ENCODE assay signal across 19 cellular contexts in the genomic region with DNA sequence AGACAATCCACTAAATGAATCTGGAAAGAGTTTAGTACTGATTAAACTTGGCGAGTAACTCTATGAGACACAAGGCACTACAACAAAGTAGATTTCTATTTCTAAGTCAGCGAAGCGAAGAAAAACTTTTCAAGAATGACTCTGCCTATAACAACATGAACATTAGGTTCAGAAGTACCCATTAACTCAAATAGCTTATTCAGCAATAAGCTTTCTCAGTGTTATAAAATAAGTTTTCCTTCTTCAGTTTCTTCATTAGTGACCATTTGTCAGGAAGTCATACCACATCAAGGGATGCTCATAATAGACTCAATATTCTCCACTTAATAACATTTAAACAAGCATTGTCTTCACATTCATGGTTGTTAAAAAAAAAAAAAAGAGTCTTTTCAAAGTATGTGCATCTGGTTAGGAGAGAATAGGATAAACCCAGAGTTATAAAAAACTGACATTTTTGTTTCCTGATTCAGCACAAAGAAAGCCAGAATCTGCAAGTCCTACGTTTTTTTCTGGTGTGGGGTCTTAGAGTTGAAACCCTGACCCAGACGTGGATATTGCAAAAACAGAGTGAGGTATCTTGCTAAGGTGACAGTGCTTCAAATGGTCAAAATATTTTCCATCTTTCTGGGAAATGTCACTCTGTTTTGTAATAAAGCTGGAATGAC.
DNase-seq lines count a peak whose midpoint lies in the region; ATAC-seq and TF ChIP-seq lines count a peak whose summit lies in the region.
"Had no signal": no experiment of that assay in that cellular context is flagged by ENCODE, and none has a peak within 500 bp of the region (broad histone marks: within the 10 kb centered on the region; RNA-seq: fewer than 3 reads in every experiment).

No MANE protein-coding gene starts in this region.

- H3F3A ChIP-seq in SK-N-SH (replicated peaks; ENCODE audit: insufficient read depth) = peaks cover 7% of the 10 kb centered on the region

- DNase-seq in AG10803 (ENCODE audit: low read depth) (peak; percentile 31), SK-N-SH (no peak), choroid plexus epithelial cell (ENCODE audit: low read depth) (peak; percentile 6), kidney tubule cell (ENCODE audit: low spot score) (peak; percentile 19), brain microvascular endothelial cell (no peak), hippocampal formation (lab: John Stamatoyannopoulos, UW) (no peak)
- DNase-seq: Calu3; CD4-positive, alpha-beta memory T cell; DMS53; GOT3; NCI-H1105; NCI-H1694; NCI-H2081 treated with DMSO at 0.1 percent for 48 hours; NCI-H446 treated with DMSO at 0.1 percent for 48 hours; NCI-H69 had no signal

- TF ChIP-seq EP300 in SK-N-SH (IDR thresholded peaks at IDR 0.05; ENCODE audit: borderline replicate concordance in 1 of 2, low read depth in 1 of 2, low read length in 1 of 2) = no peak

- H4K20me1 ChIP-seq in SK-N-SH (ENCODE audit: insufficient read depth) = no peaks in the 10 kb centered on the region
- H4K20me1 ChIP-seq: BLaER1 had no signal

- H3K27ac ChIP-seq in SK-N-SH (ENCODE audit: low read depth in 2 of 2, low read length in 1 of 2) = peak overlapping the region; percentile 43 to 47; a peak in 2 of 4 replicates
- no peak overlapping the region for H3K27ac ChIP-seq in brain microvascular endothelial cell
- H3K27ac ChIP-seq: BLaER1 had no signal

- H2AFZ ChIP-seq in SK-N-SH (ENCODE audit: low read depth) = peak overlapping the region; percentile 43; the same call in 1 of the 2 replicates

- H3K4me3 ChIP-seq in AG10803 (ENCODE audit: low read length) (no peak overlapping the region), SK-N-SH (ENCODE audit: low read depth in 2 of 2, low read length in 1 of 2) (no peak overlapping the region), choroid plexus epithelial cell (ENCODE audit: low read depth, low read length) (no peak overlapping the region), brain microvascular endothelial cell (ENCODE audit: low read depth, low read length) (no peak overlapping the region)
- H3K4me3 ChIP-seq: BLaER1 had no signal

- H3K27me3 ChIP-seq in SK-N-SH (ENCODE audit: insufficient read depth) (no peaks in the 10 kb centered on the region), brain microvascular endothelial cell (replicated peaks) (no peaks in the 10 kb centered on the region)
- H3K27me3 ChIP-seq: BLaER1 had no signal

- H3K36me3 ChIP-seq in SK-N-SH (replicated peaks in 1 of 2; ENCODE audit: control insufficient read depth in 1 of 2, insufficient read depth in 2 of 2, low read length in 1 of 2) (no peaks in the 10 kb centered on the region), brain microvascular endothelial cell (replicated peaks) (no peaks in the 10 kb centered on the region)
- H3K36me3 ChIP-seq: BLaER1 had no signal

- CTCF ChIA-PET in SK-N-SH (lab: Yijun Ruan, JAX) = no interaction called here

- peaks cover 6% of the 10 kb centered on the region; the same call in 1 of the 2 replicates for H3K9me3 ChIP-seq in SK-N-SH
- H3K9me3 ChIP-seq: BLaER1 had no signal

- POLR2A ChIA-PET in SK-N-SH (lab: Yijun Ruan, JAX) = no interaction called here

- TF ChIP-seq CTCF in AG10803 (conservative IDR thresholded peaks at IDR 0.05; ENCODE audit: low read length) = no peak
- no peak for TF ChIP-seq CTCF in SK-N-SH (IDR thresholded peaks at IDR 0.05)
- TF ChIP-seq CTCF in choroid plexus epithelial cell (conservative IDR thresholded peaks at IDR 0.05; ENCODE audit: low read depth, low read length) = no peak
- TF ChIP-seq CTCF in brain microvascular endothelial cell (IDR thresholded peaks at IDR 0.05; ENCODE audit: low read depth, low read length, missing control alignments) = no peak

- no peaks in the 10 kb centered on the region for H3K9me2 ChIP-seq in SK-N-SH

- 55% methylated on average over 5 of the region's 5 CpGs for WGBS in SK-N-SH (ENCODE audit: low lambda C conversion rate)

- no peak for TF ChIP-seq RAD21 in SK-N-SH (IDR thresholded peaks at IDR 0.05; ENCODE audit: low read length)

- peaks cover 0 to 4% of the 10 kb centered on the region in 2 experiments; a peak in 1 of 4 replicates for H3K4me1 ChIP-seq in SK-N-SH (ENCODE audit: control insufficient read depth in 1 of 2, insufficient read depth in 2 of 2, low read depth in 1 of 2, low read length in 1 of 2)
- H3K4me1 ChIP-seq: BLaER1 had no signal

- no peaks in the 10 kb centered on the region for H3K79me2 ChIP-seq in SK-N-SH (ENCODE audit: insufficient read depth)

- no peak overlapping the region for H3K9ac ChIP-seq in SK-N-SH
- H3K9ac ChIP-seq: BLaER1 had no signal

- in situ Hi-C loops in brain microvascular endothelial cell (cut with HindIII; ENCODE audit: low pct_ligation_motif_present, low sequenced_read_pairs) = no loop called here

- ATAC-seq in HG02642 (IDR thresholded peaks at IDR 0.05; ENCODE audit: poor library complexity, unreplicated experiment) (no peak), HG02763 (IDR thresholded peaks at IDR 0.05; ENCODE audit: unreplicated experiment) (no peak)
- ATAC-seq: Panc1 had no signal

- H3K4me2 ChIP-seq in SK-N-SH = no peak overlapping the region
- H3K4me2 ChIP-seq: BLaER1 had no signal

TF ChIP-seq in SK-N-SH, 30 proteins besides CTCF, POLR2A, EP300 and RAD21:
- TF ChIP-seq TEAD4 (IDR thresholded peaks at IDR 0.05; ENCODE audit: borderline replicate concordance, insufficient read depth) (no peak), SIN3A (IDR thresholded peaks at IDR 0.05; ENCODE audit: borderline replicate concordance, low read depth, low read length) (no peak)
- TF ChIP-seq, protein P1, sequence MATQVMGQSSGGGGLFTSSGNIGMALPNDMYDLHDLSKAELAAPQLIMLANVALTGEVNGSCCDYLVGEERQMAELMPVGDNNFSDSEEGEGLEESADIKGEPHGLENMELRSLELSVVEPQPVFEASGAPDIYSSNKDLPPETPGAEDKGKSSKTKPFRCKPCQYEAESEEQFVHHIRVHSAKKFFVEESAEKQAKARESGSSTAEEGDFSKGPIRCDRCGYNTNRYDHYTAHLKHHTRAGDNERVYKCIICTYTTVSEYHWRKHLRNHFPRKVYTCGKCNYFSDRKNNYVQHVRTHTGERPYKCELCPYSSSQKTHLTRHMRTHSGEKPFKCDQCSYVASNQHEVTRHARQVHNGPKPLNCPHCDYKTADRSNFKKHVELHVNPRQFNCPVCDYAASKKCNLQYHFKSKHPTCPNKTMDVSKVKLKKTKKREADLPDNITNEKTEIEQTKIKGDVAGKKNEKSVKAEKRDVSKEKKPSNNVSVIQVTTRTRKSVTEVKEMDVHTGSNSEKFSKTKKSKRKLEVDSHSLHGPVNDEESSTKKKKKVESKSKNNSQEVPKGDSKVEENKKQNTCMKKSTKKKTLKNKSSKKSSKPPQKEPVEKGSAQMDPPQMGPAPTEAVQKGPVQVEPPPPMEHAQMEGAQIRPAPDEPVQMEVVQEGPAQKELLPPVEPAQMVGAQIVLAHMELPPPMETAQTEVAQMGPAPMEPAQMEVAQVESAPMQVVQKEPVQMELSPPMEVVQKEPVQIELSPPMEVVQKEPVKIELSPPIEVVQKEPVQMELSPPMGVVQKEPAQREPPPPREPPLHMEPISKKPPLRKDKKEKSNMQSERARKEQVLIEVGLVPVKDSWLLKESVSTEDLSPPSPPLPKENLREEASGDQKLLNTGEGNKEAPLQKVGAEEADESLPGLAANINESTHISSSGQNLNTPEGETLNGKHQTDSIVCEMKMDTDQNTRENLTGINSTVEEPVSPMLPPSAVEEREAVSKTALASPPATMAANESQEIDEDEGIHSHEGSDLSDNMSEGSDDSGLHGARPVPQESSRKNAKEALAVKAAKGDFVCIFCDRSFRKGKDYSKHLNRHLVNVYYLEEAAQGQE (IDR thresholded peaks at IDR 0.05; ENCODE audit: low read depth, low read length) = no peak
- TF ChIP-seq, protein P2, sequence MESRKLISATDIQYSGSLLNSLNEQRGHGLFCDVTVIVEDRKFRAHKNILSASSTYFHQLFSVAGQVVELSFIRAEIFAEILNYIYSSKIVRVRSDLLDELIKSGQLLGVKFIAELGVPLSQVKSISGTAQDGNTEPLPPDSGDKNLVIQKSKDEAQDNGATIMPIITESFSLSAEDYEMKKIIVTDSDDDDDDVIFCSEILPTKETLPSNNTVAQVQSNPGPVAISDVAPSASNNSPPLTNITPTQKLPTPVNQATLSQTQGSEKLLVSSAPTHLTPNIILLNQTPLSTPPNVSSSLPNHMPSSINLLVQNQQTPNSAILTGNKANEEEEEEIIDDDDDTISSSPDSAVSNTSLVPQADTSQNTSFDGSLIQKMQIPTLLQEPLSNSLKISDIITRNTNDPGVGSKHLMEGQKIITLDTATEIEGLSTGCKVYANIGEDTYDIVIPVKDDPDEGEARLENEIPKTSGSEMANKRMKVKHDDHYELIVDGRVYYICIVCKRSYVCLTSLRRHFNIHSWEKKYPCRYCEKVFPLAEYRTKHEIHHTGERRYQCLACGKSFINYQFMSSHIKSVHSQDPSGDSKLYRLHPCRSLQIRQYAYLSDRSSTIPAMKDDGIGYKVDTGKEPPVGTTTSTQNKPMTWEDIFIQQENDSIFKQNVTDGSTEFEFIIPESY (IDR thresholded peaks at IDR 0.05; ENCODE audit: borderline replicate concordance, low read depth) = no peak

Comparison
In these comparisons a context has a peak if more than half of its experiments do, and no peak if none do; other contexts are left out.
1. DNase-seq: peak in AG10803 (single experiment), choroid plexus epithelial cell (single experiment) and kidney tubule cell (single experiment); none in SK-N-SH (single experiment), brain microvascular endothelial cell (single experiment) and hippocampal formation (0 of 2).